Comparison of ENCODE assay signal across 11 cellular contexts in genomic region chr7:128827248-128827958, GRCh38. TPM values are rescaled to one million over a fixed set of nuclear protein-coding genes. Genes with fewer than 3 reads are reported as not detected.
DNase-seq lines count a peak whose midpoint lies in the region; ATAC-seq, FAIRE-seq and TF ChIP-seq lines count a peak whose summit lies in the region.
"Had no signal": no experiment of that assay in that cellular context is flagged by ENCODE, and none has a peak within 500 bp of the region (broad histone marks: within the 10 kb centered on the region; RNA-seq: fewer than 3 reads in every experiment).

No MANE protein-coding gene starts in this region.

- peak; percentile 43 for FAIRE-seq in astrocyte (lab: Jason Lieb, UNC)

- peak overlapping the region; percentile 98 for H3K27ac Mint-ChIP-seq in HFFc6
- peak overlapping the region; percentile 93 for H3K27ac Mint-ChIP-seq in astrocyte (ENCODE audit: unreplicated experiment)

- peak overlapping the region; percentile 21 for H2AFZ ChIP-seq in astrocyte (ENCODE audit: low read depth, low read length)

- H3K9ac ChIP-seq in astrocyte (ENCODE audit: low read length) (peak overlapping the region; percentile 79), stomach smooth muscle (ENCODE audit: low read length in 2 of 2) (peak overlapping the region; percentile 61 to 71)

- H3K9me3 ChIP-seq in astrocyte (ENCODE audit: insufficient read depth, low read depth, low read length) (no peaks in the 10 kb centered on the region), right cardiac atrium (ENCODE audit: control insufficient read depth, low read length) (no peaks in the 10 kb centered on the region), stomach smooth muscle (ENCODE audit: control insufficient read depth in 2 of 2, low read length in 2 of 2) (no peaks in the 10 kb centered on the region)
- H3K9me3 ChIP-seq: adrenal gland had no signal

- no peaks in the 10 kb centered on the region for H3K36me3 ChIP-seq in astrocyte (ENCODE audit: insufficient read depth, low read length)
- no peaks in the 10 kb centered on the region for H3K36me3 ChIP-seq in stomach smooth muscle (ENCODE audit: control insufficient read depth in 2 of 2, insufficient read depth in 2 of 2, low read length in 2 of 2)
- H3K36me3 ChIP-seq: adrenal gland had no signal

- H3K9me3 Mint-ChIP-seq in HFFc6 (no peaks in the 10 kb centered on the region), astrocyte (ENCODE audit: unreplicated experiment) (no peaks in the 10 kb centered on the region)

- H3K4me3 ChIP-seq in astrocyte (ENCODE audit: insufficient read depth, low read depth, low read length), result peak overlapping the region; percentile 18
- no peak overlapping the region for H3K4me3 ChIP-seq in right cardiac atrium (ENCODE audit: low read length)
- peak overlapping the region; percentile 30 to 35 for H3K4me3 ChIP-seq in stomach smooth muscle (ENCODE audit: low read length in 2 of 2)
- H3K4me3 ChIP-seq: adrenal gland had no signal

- WGBS in right cardiac atrium, result 64% methylated on average over 17 of the region's 17 CpGs

- H3K4me3 Mint-ChIP-seq in HFFc6, result peak overlapping the region; percentile 83
- H3K4me3 Mint-ChIP-seq in astrocyte (ENCODE audit: unreplicated experiment), result peak overlapping the region; percentile 60

- H3K27me3 ChIP-seq in astrocyte (ENCODE audit: insufficient read depth, low read length) (no peaks in the 10 kb centered on the region), right cardiac atrium (ENCODE audit: control insufficient read depth, insufficient read depth) (no peaks in the 10 kb centered on the region), stomach smooth muscle (ENCODE audit: control insufficient read depth in 1 of 2, insufficient read depth in 2 of 2, low read length in 2 of 2) (no peaks in the 10 kb centered on the region)

- TF ChIP-seq CTCF in HFFc6 (IDR thresholded peaks at IDR 0.05) (no peak), astrocyte (IDR thresholded peaks at IDR 0.05; ENCODE audit: insufficient read depth, low read depth, low read length) (no peak)

- ATAC-seq in right cardiac atrium, result peak; percentile 26 to 55
- no peak for ATAC-seq in GM19455 (IDR thresholded peaks at IDR 0.05; ENCODE audit: unreplicated experiment)

- peaks cover 37% of the 10 kb centered on the region for H3K4me1 Mint-ChIP-seq in HFFc6 (ENCODE audit: low read depth)
- peaks cover 28% of the 10 kb centered on the region for H3K4me1 Mint-ChIP-seq in astrocyte (ENCODE audit: low read depth, unreplicated experiment)

- peak overlapping the region; percentile 95 for H3K27ac ChIP-seq in astrocyte (ENCODE audit: low read depth, low read length)
- peak overlapping the region; percentile 95 for H3K27ac ChIP-seq in right cardiac atrium (ENCODE audit: low read length)
- H3K27ac ChIP-seq in stomach smooth muscle (ENCODE audit: low read length), result peak overlapping the region; percentile 88
- H3K27ac ChIP-seq: adrenal gland had no signal

- intact Hi-C loops in right cardiac atrium (cut with DNase I), result no loop called here

- peak; percentile 75 for DNase-seq in HFFc6
- DNase-seq in astrocyte (ENCODE audit: low read depth), result peak; percentile 69
- peak in 2 of 3 donors; percentile 48 to 66 for DNase-seq in right cardiac atrium
- no peak for DNase-seq in NCI-H2081 treated with DMSO at 0.1 percent for 48 hours (lab: John Stamatoyannopoulos, UW)
- no peak for DNase-seq in NCI-H748 (lab: John Stamatoyannopoulos, UW; ENCODE audit: unreplicated experiment)
- no peak for DNase-seq in DMS153 treated with DMSO at 0.1 percent for 48 hours (lab: John Stamatoyannopoulos, UW; ENCODE audit: unreplicated experiment)
- DNase-seq: NCI-H1436 had no signal

- peaks cover 12% of the 10 kb centered on the region for H3K27me3 Mint-ChIP-seq in HFFc6 (ENCODE audit: insufficient read depth)
- H3K27me3 Mint-ChIP-seq in astrocyte (ENCODE audit: low read depth, unreplicated experiment), result peaks cover 4% of the 10 kb centered on the region

- H3K79me2 ChIP-seq in astrocyte (ENCODE audit: insufficient read depth, low read length), result peaks cover 21% of the 10 kb centered on the region

- peak overlapping the region; percentile 79 for H3K4me2 ChIP-seq in astrocyte (ENCODE audit: low read length)

- H3K36me3 Mint-ChIP-seq in HFFc6 (ENCODE audit: low read depth), result peaks cover 14% of the 10 kb centered on the region
- no peaks in the 10 kb centered on the region for H3K36me3 Mint-ChIP-seq in astrocyte (ENCODE audit: low read depth, unreplicated experiment)

- H3K4me1 ChIP-seq in astrocyte (ENCODE audit: insufficient read depth, low read length), result peaks cover 33% of the 10 kb centered on the region
- peaks cover 3% of the 10 kb centered on the region for H3K4me1 ChIP-seq in right cardiac atrium (ENCODE audit: control insufficient read depth, insufficient read depth, low read length)
- H3K4me1 ChIP-seq in stomach smooth muscle (ENCODE audit: control insufficient read depth, insufficient read depth, low read length), result peaks cover 41% of the 10 kb centered on the region

- peaks cover 13% of the 10 kb centered on the region for H4K20me1 ChIP-seq in astrocyte (ENCODE audit: insufficient read depth, low read length)

RNA-seq across cellular contexts. Expression of gene FLNC, which starts 2.8 kb away (rescaled TPM):
- 100 to 1,000 TPM; 492 to 540 (median 512) TPM for total RNA-seq in HFFc6 (2021; fragmentation: NEBNext Ultra II Directional; extraction: Animal tissue kit (Norgen Biotek cat#: 25700))
- total RNA-seq in astrocyte (308 and 364 TPM in 2 replicates), right cardiac atrium (100 to 1,000 TPM; 244 to 358 (median 285) TPM)
- polyA plus RNA-seq in right cardiac atrium, result 216 TPM

RNA-seq across cellular contexts. Expression of gene ATP6V1F, which starts 35.3 kb away (rescaled TPM):
- 100 to 1,000 TPM; 179 to 212 (median 193) TPM for total RNA-seq in HFFc6 (2021; fragmentation: NEBNext Ultra II Directional; extraction: Animal tissue kit (Norgen Biotek cat#: 25700))
- 193 TPM in 2 replicates for total RNA-seq in astrocyte
- 100 to 1,000 TPM; 127 to 139 (median 134) TPM for total RNA-seq in right cardiac atrium
- polyA plus RNA-seq in right cardiac atrium, result 224 TPM

RNA-seq across cellular contexts. Expression of gene CCDC136, which starts 35.6 kb away (rescaled TPM):
- total RNA-seq in HFFc6 (2021; fragmentation: NEBNext Ultra II Directional; extraction: Animal tissue kit (Norgen Biotek cat#: 25700)), result 10 to 100 TPM in 4 of 6 experiments, 1 to 10 TPM in 2; 7.4 to 16.5 (median 13.7) TPM
- 14.4 and 14.9 TPM in 2 replicates for total RNA-seq in astrocyte
- 1 to 10 TPM; 2.5 to 6.9 (median 5.4) TPM for total RNA-seq in right cardiac atrium
- polyA plus RNA-seq in right cardiac atrium, result 5.7 TPM

RNA-seq across cellular contexts. Expression of gene OPN1SW, which starts 51.8 kb away (rescaled TPM):
- not detected for total RNA-seq in HFFc6 (2021; fragmentation: NEBNext Ultra II Directional; extraction: Animal tissue kit (Norgen Biotek cat#: 25700))
- total RNA-seq in astrocyte, result not detected in 2 replicates
- not detected for total RNA-seq in right cardiac atrium
- polyA plus RNA-seq in right cardiac atrium, result not detected
- total RNA-seq: adrenal gland, liver had no signal
- polyA plus RNA-seq: adrenal gland had no signal

Comparison
In these comparisons a context has a peak if more than half of its experiments do, and no peak if none do; other contexts are left out.
1. DNase-seq: peak in HFFc6 (single experiment), astrocyte (single experiment) and right cardiac atrium (2 of 3); none in NCI-H2081 treated with DMSO at 0.1 percent for 48 hours (single experiment), NCI-H748 (single experiment) and DMS153 treated with DMSO at 0.1 percent for 48 hours (single experiment).
2. Peak in every context shown above with its lines, with median percentiles within 50 percentile points of each other: H3K27ac ChIP-seq.